Comparison of ENCODE assay signal across 8 cellular contexts in the genomic region with DNA sequence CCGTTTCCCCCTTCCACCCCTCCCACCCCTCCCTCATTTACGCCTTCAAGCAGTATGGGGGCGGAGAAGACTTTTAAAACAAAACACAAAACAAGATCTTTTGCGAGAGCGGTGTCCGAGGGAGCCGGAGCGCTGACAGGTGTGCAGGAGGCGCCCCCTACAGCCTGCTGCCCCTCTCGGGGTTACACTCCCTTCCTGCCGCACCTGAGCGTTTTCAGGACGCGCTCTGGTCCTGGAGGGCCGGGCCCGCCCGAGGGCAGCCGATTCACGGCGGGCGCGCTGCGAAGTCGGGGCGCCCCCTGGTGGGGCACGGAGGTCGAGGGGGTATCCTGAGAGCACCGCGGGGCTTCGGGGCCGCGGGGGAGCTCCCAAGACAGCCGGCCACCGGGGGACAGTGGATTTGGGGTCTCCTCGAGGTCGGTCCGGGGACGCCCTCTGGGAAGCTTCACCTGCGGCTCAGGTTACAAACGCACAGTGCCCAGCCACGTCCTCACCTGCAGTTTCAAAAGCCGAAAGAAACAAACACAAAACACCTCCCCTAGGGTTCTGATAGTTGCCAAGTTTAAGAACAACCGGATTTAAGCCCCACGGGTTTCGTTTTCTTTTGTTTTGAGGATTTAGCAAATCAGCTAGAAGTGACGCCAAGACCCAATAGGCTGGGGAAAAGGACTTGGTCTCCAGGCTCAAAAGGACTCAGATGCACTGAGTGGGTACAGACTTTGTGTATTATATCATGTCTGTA. TPM values are rescaled to one million over a fixed set of nuclear protein-coding genes. Genes with fewer than 3 reads are reported as not detected.
DNase-seq lines count a peak whose midpoint lies in the region; ATAC-seq lines count a peak whose summit lies in the region.

No MANE protein-coding gene starts in this region.

- peak; percentile 74 for ATAC-seq in GM21447 (IDR thresholded peaks at IDR 0.05; ENCODE audit: unreplicated experiment)

- in situ Hi-C loops in SK-MEL-5 (cut with HindIII; ENCODE audit: low pct_unique_long_range_greater_than_20kb, low sequenced_read_pairs): no loop called here

- WGBS in iPS DF 6.9 (ENCODE audit: insufficient coverage, insufficient read length): no CpG with 5 or more reads among the region's 46 CpGs

- peaks cover 72% of the 10 kb centered on the region for H3K27me3 ChIP-seq in HUES6 (ENCODE audit: control insufficient read depth, insufficient read depth, low read length)
- peaks cover 36% of the 10 kb centered on the region for H3K27me3 ChIP-seq in iPS DF 6.9 (ENCODE audit: control insufficient read depth, insufficient read depth, low read length)

- peak; percentile 66 for DNase-seq in DMS153 (lab: John Stamatoyannopoulos, UW)
- DNase-seq in SK-MEL-5 (ENCODE audit: low read depth, low spot score): peak; percentile 64
- peak; percentile 77 for DNase-seq in activated naive CD4-positive, alpha-beta T cell treated with anti-CD3 and anti-CD28 coated beads, Interleukin-2, amount 50 U/mL, for 16 hours
- DNase-seq in iPS DF 6.9 (ENCODE audit: low read depth, low spot score): no peak
- DNase-seq in stimulated activated CD4-positive, alpha-beta T cell treated with anti-CD3 and anti-CD28 coated beads, Interleukin-12 subunit alpha, Interleukin-12 subunit beta, amount 100 ng/mL, for 4 hours: peak; percentile 74
- no peak for DNase-seq in GOT3 (lab: John Stamatoyannopoulos, UW)

- H3K9ac ChIP-seq in HUES6 (ENCODE audit: low read length): no peak overlapping the region

- H3K9me3 ChIP-seq in HUES6 (ENCODE audit: control insufficient read depth, insufficient read depth, low read depth, low read length): no peaks in the 10 kb centered on the region
- H3K9me3 ChIP-seq in iPS DF 6.9 (ENCODE audit: control insufficient read depth, insufficient read depth, low read length): no peaks in the 10 kb centered on the region

- H3K27ac ChIP-seq in HUES6 (ENCODE audit: low read depth, low read length) (no peak overlapping the region), iPS DF 6.9 (ENCODE audit: low read length) (no peak overlapping the region)

- H3K4me1 ChIP-seq in HUES6 (ENCODE audit: control insufficient read depth, insufficient read depth, low read length): peaks cover 25% of the 10 kb centered on the region
- H3K4me1 ChIP-seq in iPS DF 6.9 (ENCODE audit: control insufficient read depth, insufficient read depth, low read length): no peaks in the 10 kb centered on the region

- H3K4me3 ChIP-seq in HUES6 (ENCODE audit: low read depth, low read length): peak overlapping the region; percentile 66
- H3K4me3 ChIP-seq in iPS DF 6.9 (ENCODE audit: low read length): peak overlapping the region; percentile 20; the same call in 1 of the 2 replicates

- H3K36me3 ChIP-seq in HUES6 (ENCODE audit: control insufficient read depth, insufficient read depth, low read length) (no peaks in the 10 kb centered on the region), iPS DF 6.9 (ENCODE audit: control insufficient read depth, insufficient read depth, low read length) (no peaks in the 10 kb centered on the region)

RNA-seq across cellular contexts. Expression of gene NEUROG2, which starts 8.0 kb away (rescaled TPM):
- 0.67 and 0.69 TPM in 2 replicates for total RNA-seq in SK-MEL-5 (2014; rRNA removed; shearing (Covaris generic))
- 1.3 and 1.6 TPM in 2 replicates for polyA plus RNA-seq in SK-MEL-5 (2015; cell fraction: cytosol; rRNA removed)
- polyA plus RNA-seq in SK-MEL-5 (2015; cell fraction: nucleus; rRNA removed): 0.53 and 1.4 TPM in 2 replicates

Comparison
In these comparisons a context has a peak if more than half of its experiments do, and no peak if none do; other contexts are left out.
1. DNase-seq: peak in DMS153 (single experiment), SK-MEL-5 (single experiment), activated naive CD4-positive, alpha-beta T cell treated with anti-CD3 and anti-CD28 coated beads, Interleukin-2, amount 50 U/mL, for 16 hours (single experiment) and stimulated activated CD4-positive, alpha-beta T cell treated with anti-CD3 and anti-CD28 coated beads, Interleukin-12 subunit alpha, Interleukin-12 subunit beta, amount 100 ng/mL, for 4 hours (single experiment); none in iPS DF 6.9 (single experiment) and GOT3 (single experiment).